24 cellular contexts compared by ENCODE assay signal in the genomic region with DNA sequence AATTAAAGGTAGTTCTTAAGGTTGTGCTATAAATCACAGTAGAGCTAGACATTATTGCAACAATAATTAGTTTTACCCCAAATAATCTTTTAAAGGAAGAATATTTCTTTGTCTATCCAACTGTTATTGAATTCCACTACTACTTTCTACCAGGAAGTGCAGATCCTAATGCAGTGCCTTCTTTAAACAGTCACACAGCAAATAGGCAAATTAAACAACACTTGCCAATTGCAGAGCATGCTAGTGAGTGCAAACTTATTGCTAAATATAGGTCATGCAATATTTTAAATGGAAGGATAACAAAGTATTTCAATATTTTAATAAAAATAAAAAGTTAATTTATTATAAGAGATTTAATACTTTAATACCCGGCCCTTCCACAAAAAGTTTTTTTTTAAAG.
DNase-seq lines count a peak whose midpoint lies in the region; ATAC-seq, FAIRE-seq and TF ChIP-seq lines count a peak whose summit lies in the region.
"Had no signal": no experiment of that assay in that cellular context is flagged by ENCODE, and none has a peak within 500 bp of the region (broad histone marks: within the 10 kb centered on the region; RNA-seq: fewer than 3 reads in every experiment).

No MANE protein-coding gene starts in this region.

- no peaks in the 10 kb centered on the region for H3K27me3 ChIP-seq in small intestine (ENCODE audit: control insufficient read depth in 2 of 2, insufficient read depth in 2 of 2, low read length in 2 of 2)
- H3K27me3 ChIP-seq: BE2C; BLaER1 treated with 17β-estradiol and CSF1 and Interleukin-3, amounts not matched to agents 10 nM and 100 nM had no signal

- POLR2A ChIA-PET in A549 (lab: Yijun Ruan, JAX), result no interaction called here

- no peak for TF ChIP-seq CTCF in A549 (IDR thresholded peaks at IDR 0.05)

- DNase-seq in DMS53 (lab: John Stamatoyannopoulos, UW) (peak; percentile 9), DMS53 treated with DMSO at 0.1 percent for 48 hours (lab: John Stamatoyannopoulos, UW; ENCODE audit: unreplicated experiment) (no peak), A549 (ENCODE audit: low read depth in 1 of 2, low spot score in 1 of 2) (no peak), small intestine (no peak), HuH-7.5 (ENCODE audit: low spot score) (no peak)
- DNase-seq in activated T-cell treated with anti-CD3 and anti-CD28 coated beads, Interleukin-2, amount 50 U/mL, for 1 hour, result no peak
- DNase-seq: ACHN; AML-193; BE2C; CD4-positive, alpha-beta T cell; CD8-positive, alpha-beta memory T cell; DMS 273 treated with DMSO at 0.1 percent for 48 hours; DND-41; GOT3; HFFc6 had no signal

- H3K27ac ChIP-seq in A549 (peak overlapping the region; percentile 72 to 97; a peak in 4 of 6 replicates), small intestine (ENCODE audit: low read depth in 1 of 2, low read length in 1 of 2) (no peak overlapping the region)
- H3K27ac ChIP-seq: 22Rv1; BLaER1 treated with 17β-estradiol and CSF1 and Interleukin-3, amounts not matched to agents 10 nM and 100 nM had no signal

- FAIRE-seq in A549 (lab: Jason Lieb, UNC) (no peak), islet of Langerhans (lab: Jason Lieb, UNC) (peak; percentile 73), small intestine (lab: Jason Lieb, UNC) (peak; percentile 10)
- FAIRE-seq: A204.1, D721Med, G401.6, GM12892, H54 had no signal

- no peak for TF ChIP-seq EP300 in A549 (IDR thresholded peaks at IDR 0.05)

- no peak for TF ChIP-seq POLR2A in A549 (IDR thresholded peaks at IDR 0.05; ENCODE audit: low read length)

- no peak overlapping the region for H3K4me3 ChIP-seq in A549
- H3K4me3 ChIP-seq in small intestine (ENCODE audit: low read depth in 1 of 2, low read length in 2 of 2), result no peak overlapping the region
- H3K4me3 ChIP-seq: BLaER1 treated with 17β-estradiol and CSF1 and Interleukin-3, amounts not matched to agents 10 nM and 100 nM; HAP-1 had no signal

- ATAC-seq in A549, result no peak

- H3K4me2 ChIP-seq in A549, result peak overlapping the region; percentile 41
- H3K4me2 ChIP-seq: BLaER1 treated with 17β-estradiol and CSF1 and Interleukin-3, amounts not matched to agents 10 nM and 100 nM had no signal

- CTCF ChIA-PET in A549 (lab: Yijun Ruan, JAX), result no interaction called here

- peaks cover 0 to 3% of the 10 kb centered on the region in 2 donors for H3K36me3 ChIP-seq in small intestine (ENCODE audit: control insufficient read depth in 2 of 2, insufficient read depth in 2 of 2, low read length in 2 of 2)
- H3K36me3 ChIP-seq: BE2C; BLaER1 treated with 17β-estradiol and CSF1 and Interleukin-3, amounts not matched to agents 10 nM and 100 nM; HAP-1 had no signal

- H3K9me3 ChIP-seq in A549 (no peaks in the 10 kb centered on the region), small intestine (ENCODE audit: control insufficient read depth, low read depth) (no peaks in the 10 kb centered on the region)
- H3K9me3 ChIP-seq: BE2C, HAP-1 had no signal

- no peak for TF ChIP-seq RAD21 in A549 (conservative IDR thresholded peaks at IDR 0.05 in 1 of 2, IDR thresholded peaks at IDR 0.05 in 1 of 2)

- H3K4me1 ChIP-seq in A549 (peaks cover 37% of the 10 kb centered on the region), small intestine (ENCODE audit: control insufficient read depth in 2 of 2, insufficient read depth in 1 of 2, low read depth in 1 of 2, low read length in 1 of 2) (no peaks in the 10 kb centered on the region)
- H3K4me1 ChIP-seq: BE2C had no signal

- WGBS in A549 (ENCODE audit: missing lambda C conversion rate), result 73% methylated on average over 1 of the region's 1 CpG
- 94 to 100% (median 100%) methylated on average over 1 of the region's 1 CpG for WGBS in small intestine, 3 donors

TF ChIP-seq in A549, 52 proteins besides CTCF, POLR2A, EP300 and RAD21:
- TF ChIP-seq ZSCAN20 (CRISPR knock-in tag; IDR thresholded peaks at IDR 0.05) (no peak), ZNF302 (CRISPR knock-in tag; IDR thresholded peaks at IDR 0.05) (no peak), BHLHE40 (IDR thresholded peaks at IDR 0.05; ENCODE audit: low read depth, low read length) (no peak), FOXS1 (CRISPR knock-in tag; IDR thresholded peaks at IDR 0.05) (no peak), NPAS2 (CRISPR knock-in tag; IDR thresholded peaks at IDR 0.05; ENCODE audit: borderline replicate concordance) (no peak)
- TF ChIP-seq, protein P1, sequence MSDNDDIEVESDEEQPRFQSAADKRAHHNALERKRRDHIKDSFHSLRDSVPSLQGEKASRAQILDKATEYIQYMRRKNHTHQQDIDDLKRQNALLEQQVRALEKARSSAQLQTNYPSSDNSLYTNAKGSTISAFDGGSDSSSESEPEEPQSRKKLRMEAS (IDR thresholded peaks at IDR 0.05), result no peak

Comparison
In these comparisons a context has a peak if more than half of its experiments do, and no peak if none do; other contexts are left out.
1. H3K27ac ChIP-seq: peak in A549 (2 of 2); none in small intestine (0 of 2).